Comparison of ENCODE assay signal across 20 cellular contexts in the genomic region with DNA sequence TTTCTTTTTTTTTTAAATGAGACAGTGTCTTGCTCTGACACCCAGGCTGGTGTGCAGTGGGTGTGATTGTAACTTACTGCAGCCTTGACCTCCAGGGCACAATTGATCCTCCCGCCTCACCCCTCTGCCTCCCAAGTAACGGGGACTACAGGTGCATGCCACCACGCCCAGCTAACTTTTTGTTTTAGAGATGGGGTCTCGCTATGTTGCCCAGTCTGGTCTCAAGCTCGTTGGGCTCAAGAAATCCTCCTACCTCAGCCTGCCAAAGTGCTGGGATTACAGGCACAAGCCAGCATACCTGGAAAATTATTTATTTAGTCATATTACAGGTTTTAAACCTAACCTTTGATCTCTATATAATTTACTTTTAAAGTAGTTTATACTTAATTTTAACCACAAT. TPM values are rescaled to one million over a fixed set of nuclear protein-coding genes. Genes with fewer than 3 reads are reported as not detected.
"Had no signal": no experiment of that assay in that cellular context is flagged by ENCODE, and none has a peak within 500 bp of the region (broad histone marks: within the 10 kb centered on the region; RNA-seq: fewer than 3 reads in every experiment).

No MANE protein-coding gene starts in this region.

- H3K4me3 Mint-ChIP-seq: dendritic cell treated with granulocyte-macrophage colony-stimulating factor and Interleukin-4, amounts not matched to agents 40 ng/mL and 50 ng/mL, for 4 days; effector memory CD8-positive, alpha-beta T cell; natural killer cell; neural crest cell had no signal

- H3K27me3 Mint-ChIP-seq: dendritic cell treated with granulocyte-macrophage colony-stimulating factor and Interleukin-4, amounts not matched to agents 40 ng/mL and 50 ng/mL, for 4 days; effector memory CD8-positive, alpha-beta T cell; progenitor cell of endocrine pancreas had no signal

- H3K27me3 ChIP-seq: esophagus muscularis mucosa, gastroesophageal sphincter, pancreas, sigmoid colon, stomach, transverse colon had no signal

- H3K4me1 ChIP-seq: esophagus muscularis mucosa, gastroesophageal sphincter, pancreas, sigmoid colon, stomach, transverse colon had no signal

- H3K27ac ChIP-seq: epithelial cell of prostate, esophagus muscularis mucosa, gastroesophageal sphincter, pancreas, sigmoid colon, stomach, thoracic aorta, transverse colon had no signal

- H3K9me3 ChIP-seq: esophagus muscularis mucosa, gastroesophageal sphincter, pancreas, sigmoid colon, stomach, thoracic aorta, transverse colon had no signal

- H3K36me3 ChIP-seq: esophagus muscularis mucosa, gastroesophageal sphincter, pancreas, sigmoid colon, stomach, thoracic aorta, transverse colon had no signal

- DNase-seq: effector memory CD8-positive, alpha-beta T cell; glutamatergic neuron; kidney; left colon; natural killer cell; pancreas; sigmoid colon; small intestine; stimulated activated CD4-positive, alpha-beta T cell treated with anti-CD3 and anti-CD28 coated beads, Interleukin-12 subunit alpha, Interleukin-12 subunit beta, amount 100 ng/mL, for 4 hours; stimulated activated naive CD4-positive, alpha-beta T cell; stomach; transverse colon had no signal

- H3K4me1 Mint-ChIP-seq: natural killer cell had no signal

- H3K9me3 Mint-ChIP-seq: dendritic cell treated with granulocyte-macrophage colony-stimulating factor and Interleukin-4, amounts not matched to agents 40 ng/mL and 50 ng/mL, for 4 days; effector memory CD8-positive, alpha-beta T cell; natural killer cell; neural crest cell had no signal

- H3K27ac Mint-ChIP-seq: dendritic cell treated with granulocyte-macrophage colony-stimulating factor and Interleukin-4, amounts not matched to agents 40 ng/mL and 50 ng/mL, for 4 days; natural killer cell had no signal

- H3K4me3 ChIP-seq: esophagus muscularis mucosa, gastroesophageal sphincter, pancreas, sigmoid colon, stomach, thoracic aorta, transverse colon had no signal

- H3K36me3 Mint-ChIP-seq: natural killer cell had no signal

- ATAC-seq: effector memory CD8-positive, alpha-beta T cell; gastroesophageal sphincter; left colon; natural killer cell; pancreas had no signal

RNA-seq across cellular contexts. Expression of gene LRRC39, which starts 13.4 kb away (rescaled TPM):
- total RNA-seq: fibroblast of villous mesenchyme had no signal
